ENCODE assay signal across 1 cellular context in the genomic region with DNA sequence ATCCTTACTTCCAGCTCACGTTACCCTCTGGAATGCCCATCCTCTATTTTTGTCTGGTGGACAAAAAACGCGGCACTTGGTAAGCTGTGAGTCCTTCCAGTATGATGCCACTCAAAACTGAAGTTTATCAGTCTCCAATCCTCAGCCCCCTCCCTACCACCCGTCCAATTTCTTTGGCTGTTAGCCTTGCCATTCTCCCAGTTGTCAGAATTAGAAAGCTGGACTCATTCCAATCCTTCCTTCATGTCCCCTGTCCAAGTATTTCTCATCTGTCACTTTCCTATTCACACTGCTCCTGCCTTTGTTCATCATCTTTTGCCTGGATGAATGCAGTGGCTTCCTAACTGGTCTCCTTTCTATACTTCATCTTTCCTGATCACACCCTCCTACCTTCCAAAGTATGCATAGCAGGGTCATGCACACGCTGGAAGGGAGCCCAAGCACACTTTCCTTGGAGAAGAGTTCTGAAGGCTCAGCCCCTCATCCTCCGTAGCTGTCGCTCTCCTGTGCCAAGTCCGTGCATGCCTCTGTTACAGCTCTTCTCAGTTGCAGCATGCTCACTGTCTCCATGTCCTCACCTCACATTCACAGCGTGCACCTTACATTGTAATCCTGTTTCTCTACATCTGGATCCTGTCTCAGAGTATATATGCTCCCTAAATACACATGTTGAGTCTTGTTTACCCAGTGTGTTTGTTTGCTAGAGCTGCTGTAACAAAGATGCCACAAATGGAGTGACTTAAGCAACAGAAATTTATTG.
A peak's percentile ranks its signal among the peaks of the same experiment; 100 is the strongest.
TF ChIP-seq lines count a peak whose summit lies in the region.

No MANE protein-coding gene starts in this region.

TF ChIP-seq in HepG2, 621 proteins besides CTCF, POLR2A, EP300 and RAD21 (continues in another document):
- TF ChIP-seq, protein P1, sequence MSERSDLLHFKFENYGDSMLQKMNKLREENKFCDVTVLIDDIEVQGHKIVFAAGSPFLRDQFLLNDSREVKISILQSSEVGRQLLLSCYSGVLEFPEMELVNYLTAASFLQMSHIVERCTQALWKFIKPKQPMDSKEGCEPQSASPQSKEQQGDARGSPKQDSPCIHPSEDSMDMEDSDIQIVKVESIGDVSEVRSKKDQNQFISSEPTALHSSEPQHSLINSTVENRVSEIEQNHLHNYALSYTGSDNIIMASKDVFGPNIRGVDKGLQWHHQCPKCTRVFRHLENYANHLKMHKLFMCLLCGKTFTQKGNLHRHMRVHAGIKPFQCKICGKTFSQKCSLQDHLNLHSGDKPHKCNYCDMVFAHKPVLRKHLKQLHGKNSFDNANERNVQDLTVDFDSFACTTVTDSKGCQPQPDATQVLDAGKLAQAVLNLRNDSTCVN (CRISPR knock-in tag; IDR thresholded peaks at IDR 0.05; ENCODE audit: borderline replicate concordance) = no peak
- no peak for TF ChIP-seq ONECUT2 (CRISPR knock-in tag; IDR thresholded peaks at IDR 0.05)
- TF ChIP-seq FOXA3 (CRISPR knock-in tag; IDR thresholded peaks at IDR 0.05) = peak; percentile 78
- peak; percentile 20; the same call in 1 of the 2 replicates for TF ChIP-seq SALL1 (CRISPR knock-in tag; IDR thresholded peaks at IDR 0.05)
- TF ChIP-seq YEATS2 (CRISPR knock-in tag; IDR thresholded peaks at IDR 0.05; ENCODE audit: borderline replicate concordance) = no peak
- TF ChIP-seq PLSCR1 (CRISPR knock-in tag; IDR thresholded peaks at IDR 0.05; ENCODE audit: borderline replicate concordance) = no peak
- 0 out of 2 replicates have a peak, but pooled peaks have one; percentile 15 for TF ChIP-seq NCOA2 (CRISPR knock-in tag; IDR thresholded peaks at IDR 0.05)
- TF ChIP-seq ATF1 (CRISPR knock-in tag; IDR thresholded peaks at IDR 0.05) = 0 out of 2 replicates have a peak, but pooled peaks have one; percentile 13
- no peak for TF ChIP-seq ZNF44 (CRISPR knock-in tag; IDR thresholded peaks at IDR 0.05)
- TF ChIP-seq ZNF747 (CRISPR knock-in tag; IDR thresholded peaks at IDR 0.05; ENCODE audit: borderline replicate concordance) = no peak
- TF ChIP-seq, protein P2, sequence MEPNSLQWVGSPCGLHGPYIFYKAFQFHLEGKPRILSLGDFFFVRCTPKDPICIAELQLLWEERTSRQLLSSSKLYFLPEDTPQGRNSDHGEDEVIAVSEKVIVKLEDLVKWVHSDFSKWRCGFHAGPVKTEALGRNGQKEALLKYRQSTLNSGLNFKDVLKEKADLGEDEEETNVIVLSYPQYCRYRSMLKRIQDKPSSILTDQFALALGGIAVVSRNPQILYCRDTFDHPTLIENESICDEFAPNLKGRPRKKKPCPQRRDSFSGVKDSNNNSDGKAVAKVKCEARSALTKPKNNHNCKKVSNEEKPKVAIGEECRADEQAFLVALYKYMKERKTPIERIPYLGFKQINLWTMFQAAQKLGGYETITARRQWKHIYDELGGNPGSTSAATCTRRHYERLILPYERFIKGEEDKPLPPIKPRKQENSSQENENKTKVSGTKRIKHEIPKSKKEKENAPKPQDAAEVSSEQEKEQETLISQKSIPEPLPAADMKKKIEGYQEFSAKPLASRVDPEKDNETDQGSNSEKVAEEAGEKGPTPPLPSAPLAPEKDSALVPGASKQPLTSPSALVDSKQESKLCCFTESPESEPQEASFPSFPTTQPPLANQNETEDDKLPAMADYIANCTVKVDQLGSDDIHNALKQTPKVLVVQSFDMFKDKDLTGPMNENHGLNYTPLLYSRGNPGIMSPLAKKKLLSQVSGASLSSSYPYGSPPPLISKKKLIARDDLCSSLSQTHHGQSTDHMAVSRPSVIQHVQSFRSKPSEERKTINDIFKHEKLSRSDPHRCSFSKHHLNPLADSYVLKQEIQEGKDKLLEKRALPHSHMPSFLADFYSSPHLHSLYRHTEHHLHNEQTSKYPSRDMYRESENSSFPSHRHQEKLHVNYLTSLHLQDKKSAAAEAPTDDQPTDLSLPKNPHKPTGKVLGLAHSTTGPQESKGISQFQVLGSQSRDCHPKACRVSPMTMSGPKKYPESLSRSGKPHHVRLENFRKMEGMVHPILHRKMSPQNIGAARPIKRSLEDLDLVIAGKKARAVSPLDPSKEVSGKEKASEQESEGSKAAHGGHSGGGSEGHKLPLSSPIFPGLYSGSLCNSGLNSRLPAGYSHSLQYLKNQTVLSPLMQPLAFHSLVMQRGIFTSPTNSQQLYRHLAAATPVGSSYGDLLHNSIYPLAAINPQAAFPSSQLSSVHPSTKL (CRISPR knock-in tag; IDR thresholded peaks at IDR 0.05) = no peak
- TF ChIP-seq MED1 (CRISPR knock-in tag; IDR thresholded peaks at IDR 0.05) = peak; percentile 35; the same call in 1 of the 2 replicates
- TF ChIP-seq SMAD3 (CRISPR knock-in tag; IDR thresholded peaks at IDR 0.05) = 0 out of 2 replicates have a peak, but pooled peaks have one; percentile 16
- TF ChIP-seq NFATC3 (CRISPR knock-in tag; IDR thresholded peaks at IDR 0.05) = no peak
- TF ChIP-seq, protein P3, sequence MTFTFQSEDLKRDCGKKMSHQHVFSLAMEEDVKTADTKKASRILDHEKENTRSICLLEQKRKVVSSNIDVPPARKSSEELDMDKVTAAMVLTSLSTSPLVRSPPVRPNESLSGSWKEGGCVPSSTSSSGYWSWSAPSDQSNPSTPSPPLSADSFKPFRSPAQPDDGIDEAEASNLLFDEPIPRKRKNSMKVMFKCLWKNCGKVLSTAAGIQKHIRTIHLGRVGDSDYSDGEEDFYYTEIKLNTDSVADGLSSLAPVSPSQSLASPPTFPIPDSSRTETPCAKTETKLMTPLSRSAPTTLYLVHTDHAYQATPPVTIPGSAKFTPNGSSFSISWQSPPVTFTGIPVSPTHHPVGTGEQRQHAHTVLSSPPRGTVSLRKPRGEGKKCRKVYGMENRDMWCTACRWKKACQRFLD (CRISPR knock-in tag; IDR thresholded peaks at IDR 0.05; ENCODE audit: borderline replicate concordance) = no peak
- TF ChIP-seq MBD4 (IDR thresholded peaks at IDR 0.05; ENCODE audit: borderline replicate concordance, low read length) = no peak
- no peak for TF ChIP-seq ZNF34 (CRISPR knock-in tag; IDR thresholded peaks at IDR 0.05; ENCODE audit: borderline replicate concordance)
- no peak for TF ChIP-seq ZZZ3 (CRISPR knock-in tag; IDR thresholded peaks at IDR 0.05; ENCODE audit: borderline replicate concordance)
- TF ChIP-seq HOXA3 (CRISPR knock-in tag; IDR thresholded peaks at IDR 0.05) = peak; percentile 28; the same call in 1 of the 2 replicates
- TF ChIP-seq RBAK (CRISPR knock-in tag; IDR thresholded peaks at IDR 0.05) = peak; percentile 83
- TF ChIP-seq TEAD2 (CRISPR knock-in tag; IDR thresholded peaks at IDR 0.05) = no peak
- TF ChIP-seq KDM2A (CRISPR knock-in tag; IDR thresholded peaks at IDR 0.05; ENCODE audit: borderline replicate concordance, low read depth) = no peak
- TF ChIP-seq SYNCRIP (IDR thresholded peaks at IDR 0.05; ENCODE audit: insufficient read depth, low read depth, low read length) = no peak
- TF ChIP-seq EEA1 (CRISPR knock-in tag; IDR thresholded peaks at IDR 0.05; ENCODE audit: borderline replicate concordance) = no peak
- TF ChIP-seq, protein P4, sequence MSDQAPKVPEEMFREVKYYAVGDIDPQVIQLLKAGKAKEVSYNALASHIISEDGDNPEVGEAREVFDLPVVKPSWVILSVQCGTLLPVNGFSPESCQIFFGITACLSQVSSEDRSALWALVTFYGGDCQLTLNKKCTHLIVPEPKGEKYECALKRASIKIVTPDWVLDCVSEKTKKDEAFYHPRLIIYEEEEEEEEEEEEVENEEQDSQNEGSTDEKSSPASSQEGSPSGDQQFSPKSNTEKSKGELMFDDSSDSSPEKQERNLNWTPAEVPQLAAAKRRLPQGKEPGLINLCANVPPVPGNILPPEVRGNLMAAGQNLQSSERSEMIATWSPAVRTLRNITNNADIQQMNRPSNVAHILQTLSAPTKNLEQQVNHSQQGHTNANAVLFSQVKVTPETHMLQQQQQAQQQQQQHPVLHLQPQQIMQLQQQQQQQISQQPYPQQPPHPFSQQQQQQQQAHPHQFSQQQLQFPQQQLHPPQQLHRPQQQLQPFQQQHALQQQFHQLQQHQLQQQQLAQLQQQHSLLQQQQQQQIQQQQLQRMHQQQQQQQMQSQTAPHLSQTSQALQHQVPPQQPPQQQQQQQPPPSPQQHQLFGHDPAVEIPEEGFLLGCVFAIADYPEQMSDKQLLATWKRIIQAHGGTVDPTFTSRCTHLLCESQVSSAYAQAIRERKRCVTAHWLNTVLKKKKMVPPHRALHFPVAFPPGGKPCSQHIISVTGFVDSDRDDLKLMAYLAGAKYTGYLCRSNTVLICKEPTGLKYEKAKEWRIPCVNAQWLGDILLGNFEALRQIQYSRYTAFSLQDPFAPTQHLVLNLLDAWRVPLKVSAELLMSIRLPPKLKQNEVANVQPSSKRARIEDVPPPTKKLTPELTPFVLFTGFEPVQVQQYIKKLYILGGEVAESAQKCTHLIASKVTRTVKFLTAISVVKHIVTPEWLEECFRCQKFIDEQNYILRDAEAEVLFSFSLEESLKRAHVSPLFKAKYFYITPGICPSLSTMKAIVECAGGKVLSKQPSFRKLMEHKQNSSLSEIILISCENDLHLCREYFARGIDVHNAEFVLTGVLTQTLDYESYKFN (CRISPR knock-in tag; conservative IDR thresholded peaks at IDR 0.05) = no peak; the same call in 1 of the 2 replicates
- no peak for TF ChIP-seq FOXA1 (IDR thresholded peaks at IDR 0.05)
- peak; percentile 80 for TF ChIP-seq FOXA1 (CRISPR knock-in tag; IDR thresholded peaks at IDR 0.05)
- TF ChIP-seq GABPA (IDR thresholded peaks at IDR 0.05; ENCODE audit: low read depth, low read length) = no peak
- TF ChIP-seq GABPA (CRISPR knock-in tag; IDR thresholded peaks at IDR 0.05; ENCODE audit: low read depth) = no peak
- TF ChIP-seq ARNTL (CRISPR knock-in tag; IDR thresholded peaks at IDR 0.05) = 0 out of 2 replicates have a peak, but pooled peaks have one; percentile 14
- TF ChIP-seq NPAS2 (CRISPR knock-in tag; IDR thresholded peaks at IDR 0.05; ENCODE audit: borderline replicate concordance) = no peak
- 0 out of 2 replicates have a peak, but pooled peaks have one; percentile 33 for TF ChIP-seq HDAC1 (CRISPR knock-in tag; IDR thresholded peaks at IDR 0.05)
- no peak for TF ChIP-seq SOX6 (IDR thresholded peaks at IDR 0.05)
- TF ChIP-seq SOX6 (CRISPR knock-in tag; IDR thresholded peaks at IDR 0.05) = peak; percentile 5
- no peak for TF ChIP-seq ZNF33B (CRISPR knock-in tag; IDR thresholded peaks at IDR 0.05)
- no peak for TF ChIP-seq ZFP90 (CRISPR knock-in tag; IDR thresholded peaks at IDR 0.05; ENCODE audit: borderline replicate concordance)
- 0 out of 2 replicates have a peak, but pooled peaks have one; percentile 27 for TF ChIP-seq MYC (CRISPR knock-in tag; IDR thresholded peaks at IDR 0.05; ENCODE audit: borderline replicate concordance)
- TF ChIP-seq ZBTB25 (CRISPR knock-in tag; IDR thresholded peaks at IDR 0.05) = no peak
- TF ChIP-seq SP5 (CRISPR knock-in tag; IDR thresholded peaks at IDR 0.05; ENCODE audit: borderline replicate concordance, low read depth) = no peak
- TF ChIP-seq CCDC6 (CRISPR knock-in tag; IDR thresholded peaks at IDR 0.05) = no peak
- no peak for TF ChIP-seq FOSL1 (CRISPR knock-in tag; IDR thresholded peaks at IDR 0.05; ENCODE audit: borderline replicate concordance)
- TF ChIP-seq TBX2 (CRISPR knock-in tag; IDR thresholded peaks at IDR 0.05; ENCODE audit: borderline replicate concordance) = no peak
- 0 out of 2 replicates have a peak, but pooled peaks have one; percentile 15 for TF ChIP-seq FOXO1 (CRISPR knock-in tag; IDR thresholded peaks at IDR 0.05)
- TF ChIP-seq CSRNP1 (CRISPR knock-in tag; IDR thresholded peaks at IDR 0.05) = no peak
- no peak for TF ChIP-seq ZNF598 (CRISPR knock-in tag; IDR thresholded peaks at IDR 0.05; ENCODE audit: borderline replicate concordance)
- peak; percentile 100 for TF ChIP-seq ZNF12 (CRISPR knock-in tag; IDR thresholded peaks at IDR 0.05)
- peak; percentile 11; the same call in 1 of the 2 replicates for TF ChIP-seq FOSL2 (CRISPR knock-in tag; IDR thresholded peaks at IDR 0.05)
- no peak for TF ChIP-seq SOX13 (IDR thresholded peaks at IDR 0.05)
- TF ChIP-seq SOX13 (CRISPR knock-in tag; conservative IDR thresholded peaks at IDR 0.05 in 1 of 2, IDR thresholded peaks at IDR 0.05 in 1 of 2) = peak in 1 of 2 experiments; percentile 39; a peak in 2 of 4 replicates
- TF ChIP-seq, protein P5, sequence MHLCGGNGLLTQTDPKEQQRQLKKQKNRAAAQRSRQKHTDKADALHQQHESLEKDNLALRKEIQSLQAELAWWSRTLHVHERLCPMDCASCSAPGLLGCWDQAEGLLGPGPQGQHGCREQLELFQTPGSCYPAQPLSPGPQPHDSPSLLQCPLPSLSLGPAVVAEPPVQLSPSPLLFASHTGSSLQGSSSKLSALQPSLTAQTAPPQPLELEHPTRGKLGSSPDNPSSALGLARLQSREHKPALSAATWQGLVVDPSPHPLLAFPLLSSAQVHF (CRISPR knock-in tag; IDR thresholded peaks at IDR 0.05) = no peak
